12 cellular contexts compared by ENCODE assay signal in genomic region chr6:5082487-5083306, GRCh38. TPM values are rescaled to one million over a fixed set of nuclear protein-coding genes. Genes with fewer than 3 reads are reported as not detected.
A peak's percentile ranks its signal among the peaks of the same experiment; 100 is the strongest.
DNase-seq lines count a peak whose midpoint lies in the region; ATAC-seq, FAIRE-seq and TF ChIP-seq lines count a peak whose summit lies in the region.
"Had no signal": no experiment of that assay in that cellular context is flagged by ENCODE, and none has a peak within 500 bp of the region (broad histone marks: within the 10 kb centered on the region; RNA-seq: fewer than 3 reads in every experiment).

No MANE protein-coding gene starts in this region.

- H3K4me1 ChIP-seq in HepG2 (ENCODE audit: insufficient read depth, low read length): peaks cover 69% of the 10 kb centered on the region

- intact Hi-C loops in HepG2 (cut with micrococcal nuclease; ENCODE audit: unreplicated experiment): loop anchor here (5.0 kb wide), 1 partner anchor 35 kb away; no protein-coding TSS in a partner anchor

- H3K79me2 ChIP-seq in HepG2 (ENCODE audit: insufficient read depth, low read length): peaks cover 5% of the 10 kb centered on the region

- POLR2A ChIA-PET in HepG2 (lab: Yijun Ruan, JAX): interaction anchor here (0.6 to 3.0 kb wide), 9 partner anchors 14 to 123 kb away, joined by 3 to 21 read pairs (median 4); partner anchors contain the start of gene RPP40

- 15% methylated on average over 12 of the region's 12 CpGs for WGBS in HepG2 (ENCODE audit: low lambda C conversion rate)

- no peak for TF ChIP-seq RAD21 in HepG2 (CRISPR knock-in tag; IDR thresholded peaks at IDR 0.05)

- TF ChIP-seq EP300 in HepG2 (IDR thresholded peaks at IDR 0.05; ENCODE audit: low read depth in 2 of 2, low read length in 2 of 2) (peak; percentile 17 to 76; a peak in 2 of 4 replicates), HepG2 (CRISPR knock-in tag; IDR thresholded peaks at IDR 0.05; ENCODE audit: borderline replicate concordance) (no peak)

- H3K36me3 ChIP-seq in HepG2 (replicated peaks in 1 of 2; ENCODE audit: control insufficient read depth in 1 of 2, insufficient read depth in 2 of 2, low read length in 2 of 2): no peaks in the 10 kb centered on the region

- H3K9ac ChIP-seq in HepG2 (ENCODE audit: insufficient read depth, low read depth, low read length): peak overlapping the region; percentile 76

- TF ChIP-seq CTCF in AG10803 (conservative IDR thresholded peaks at IDR 0.05; ENCODE audit: low read length): no peak
- TF ChIP-seq CTCF in astrocyte of the spinal cord (IDR thresholded peaks at IDR 0.05; ENCODE audit: low read depth, low read length): no peak
- TF ChIP-seq CTCF in HepG2 (CRISPR knock-in tag; IDR thresholded peaks at IDR 0.05): no peak

- peak; percentile 88 for ATAC-seq in HepG2
- ATAC-seq: left colon had no signal

- BruUV-seq in HepG2 (replicated peaks; lab: Mats Ljungman, UMichigan): TSS peak; percentile 43

- H3K27ac ChIP-seq in HepG2 (ENCODE audit: extremely low read length, insufficient read depth, low read length): peak overlapping the region; percentile 81

- H3K27me3 ChIP-seq in HepG2 (ENCODE audit: control insufficient read depth in 1 of 2, insufficient read depth in 2 of 2, low read length in 2 of 2): no peaks in the 10 kb centered on the region

- TF ChIP-seq POLR2A in HepG2 (IDR thresholded peaks at IDR 0.05; ENCODE audit: insufficient read depth in 1 of 2, low read depth in 2 of 2, low read length in 2 of 2): peak in 1 of 2 experiments; percentile 90; a peak in 3 of 4 replicates

- H3K4me3 ChIP-seq in AG10803 (ENCODE audit: low read length) (no peak overlapping the region), astrocyte of the spinal cord (ENCODE audit: low read depth, low read length) (no peak overlapping the region), HepG2 (replicated peaks in 1 of 3; ENCODE audit: insufficient read depth in 1 of 3, low read depth in 2 of 3, low read length in 3 of 3) (peak overlapping the region; percentile 25 to 71 (median 49))

- peak overlapping the region; percentile 96 for H3K4me2 ChIP-seq in HepG2 (ENCODE audit: low read depth, low read length)

- no peaks in the 10 kb centered on the region for H4K20me1 ChIP-seq in HepG2 (ENCODE audit: insufficient read depth, low read length)

- CTCF ChIA-PET in HepG2 (lab: Yijun Ruan, JAX; ENCODE audit: low intra/inter-chr PET ratio, low total read pairs): no interaction called here

- in situ Hi-C loops in astrocyte of the spinal cord (cut with HindIII; ENCODE audit: low sequenced_read_pairs) (no loop called here), HepG2 (cut with HindIII; ENCODE audit: extremely low pct_ligation_motif_present, low pct_unique_long_range_greater_than_20kb) (no loop called here), G401 (cut with HindIII; ENCODE audit: low sequenced_read_pairs) (no loop called here)

- no peak overlapping the region for H2AFZ ChIP-seq in HepG2 (ENCODE audit: low read length)

- FAIRE-seq in HepG2 (lab: Jason Lieb, UNC): peak; percentile 82

- no peaks in the 10 kb centered on the region for H3K9me3 ChIP-seq in HepG2 (ENCODE audit: low read length)

- DNase-seq in AG10803 (ENCODE audit: low read depth) (peak; percentile 85), HS-5 (ENCODE audit: low read depth) (peak; percentile 85), astrocyte of the spinal cord (ENCODE audit: low read depth, low spot score) (peak; percentile 54), HepG2 (ENCODE audit: low spot score) (peak; percentile 87), G401 (ENCODE audit: low spot score) (no peak), OCI-M1 (lab: John Stamatoyannopoulos, UW) (no peak), NCI-H1092 treated with DMSO at 0.1 percent for 48 hours (lab: John Stamatoyannopoulos, UW) (no peak)
- DNase-seq in activated CD4-positive, alpha-beta T cell treated with anti-CD3 and anti-CD28 coated beads for 1 hour: no peak
- DNase-seq: cerebellar nuclear complex, left colon, NCI-H1694, Right ventricle myocardium superior had no signal

TF ChIP-seq in HepG2, 621 proteins besides CTCF, POLR2A, EP300 and RAD21 (continues in another document):
- peak; percentile 81 for TF ChIP-seq RXRB (CRISPR knock-in tag; IDR thresholded peaks at IDR 0.05; ENCODE audit: borderline replicate concordance)
- TF ChIP-seq, protein P1, sequence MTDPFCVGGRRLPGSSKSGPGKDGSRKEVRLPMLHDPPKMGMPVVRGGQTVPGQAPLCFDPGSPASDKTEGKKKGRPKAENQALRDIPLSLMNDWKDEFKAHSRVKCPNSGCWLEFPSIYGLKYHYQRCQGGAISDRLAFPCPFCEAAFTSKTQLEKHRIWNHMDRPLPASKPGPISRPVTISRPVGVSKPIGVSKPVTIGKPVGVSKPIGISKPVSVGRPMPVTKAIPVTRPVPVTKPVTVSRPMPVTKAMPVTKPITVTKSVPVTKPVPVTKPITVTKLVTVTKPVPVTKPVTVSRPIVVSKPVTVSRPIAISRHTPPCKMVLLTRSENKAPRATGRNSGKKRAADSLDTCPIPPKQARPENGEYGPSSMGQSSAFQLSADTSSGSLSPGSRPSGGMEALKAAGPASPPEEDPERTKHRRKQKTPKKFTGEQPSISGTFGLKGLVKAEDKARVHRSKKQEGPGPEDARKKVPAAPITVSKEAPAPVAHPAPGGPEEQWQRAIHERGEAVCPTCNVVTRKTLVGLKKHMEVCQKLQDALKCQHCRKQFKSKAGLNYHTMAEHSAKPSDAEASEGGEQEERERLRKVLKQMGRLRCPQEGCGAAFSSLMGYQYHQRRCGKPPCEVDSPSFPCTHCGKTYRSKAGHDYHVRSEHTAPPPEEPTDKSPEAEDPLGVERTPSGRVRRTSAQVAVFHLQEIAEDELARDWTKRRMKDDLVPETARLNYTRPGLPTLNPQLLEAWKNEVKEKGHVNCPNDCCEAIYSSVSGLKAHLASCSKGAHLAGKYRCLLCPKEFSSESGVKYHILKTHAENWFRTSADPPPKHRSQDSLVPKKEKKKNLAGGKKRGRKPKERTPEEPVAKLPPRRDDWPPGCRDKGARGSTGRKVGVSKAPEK (CRISPR knock-in tag; IDR thresholded peaks at IDR 0.05; ENCODE audit: borderline replicate concordance): no peak
- TF ChIP-seq, protein P2, sequence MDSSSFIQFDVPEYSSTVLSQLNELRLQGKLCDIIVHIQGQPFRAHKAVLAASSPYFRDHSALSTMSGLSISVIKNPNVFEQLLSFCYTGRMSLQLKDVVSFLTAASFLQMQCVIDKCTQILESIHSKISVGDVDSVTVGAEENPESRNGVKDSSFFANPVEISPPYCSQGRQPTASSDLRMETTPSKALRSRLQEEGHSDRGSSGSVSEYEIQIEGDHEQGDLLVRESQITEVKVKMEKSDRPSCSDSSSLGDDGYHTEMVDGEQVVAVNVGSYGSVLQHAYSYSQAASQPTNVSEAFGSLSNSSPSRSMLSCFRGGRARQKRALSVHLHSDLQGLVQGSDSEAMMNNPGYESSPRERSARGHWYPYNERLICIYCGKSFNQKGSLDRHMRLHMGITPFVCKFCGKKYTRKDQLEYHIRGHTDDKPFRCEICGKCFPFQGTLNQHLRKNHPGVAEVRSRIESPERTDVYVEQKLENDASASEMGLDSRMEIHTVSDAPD (CRISPR knock-in tag; IDR thresholded peaks at IDR 0.05): no peak
- TF ChIP-seq ZNF251 (CRISPR knock-in tag; IDR thresholded peaks at IDR 0.05): no peak
- no peak for TF ChIP-seq MTA3 (CRISPR knock-in tag; IDR thresholded peaks at IDR 0.05)
- no peak for TF ChIP-seq TBX3 (IDR thresholded peaks at IDR 0.05; ENCODE audit: borderline replicate concordance)
- TF ChIP-seq, protein P3, sequence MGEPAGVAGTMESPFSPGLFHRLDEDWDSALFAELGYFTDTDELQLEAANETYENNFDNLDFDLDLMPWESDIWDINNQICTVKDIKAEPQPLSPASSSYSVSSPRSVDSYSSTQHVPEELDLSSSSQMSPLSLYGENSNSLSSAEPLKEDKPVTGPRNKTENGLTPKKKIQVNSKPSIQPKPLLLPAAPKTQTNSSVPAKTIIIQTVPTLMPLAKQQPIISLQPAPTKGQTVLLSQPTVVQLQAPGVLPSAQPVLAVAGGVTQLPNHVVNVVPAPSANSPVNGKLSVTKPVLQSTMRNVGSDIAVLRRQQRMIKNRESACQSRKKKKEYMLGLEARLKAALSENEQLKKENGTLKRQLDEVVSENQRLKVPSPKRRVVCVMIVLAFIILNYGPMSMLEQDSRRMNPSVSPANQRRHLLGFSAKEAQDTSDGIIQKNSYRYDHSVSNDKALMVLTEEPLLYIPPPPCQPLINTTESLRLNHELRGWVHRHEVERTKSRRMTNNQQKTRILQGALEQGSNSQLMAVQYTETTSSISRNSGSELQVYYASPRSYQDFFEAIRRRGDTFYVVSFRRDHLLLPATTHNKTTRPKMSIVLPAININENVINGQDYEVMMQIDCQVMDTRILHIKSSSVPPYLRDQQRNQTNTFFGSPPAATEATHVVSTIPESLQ (CRISPR knock-in tag; conservative IDR thresholded peaks at IDR 0.05): no peak
- TF ChIP-seq ZIK1 (CRISPR knock-in tag; IDR thresholded peaks at IDR 0.05; ENCODE audit: borderline replicate concordance, low read depth): peak; percentile 83; the same call in 1 of the 2 replicates

RNA-seq across cellular contexts. Expression of gene PPP1R3G, which starts 2.4 kb away (rescaled TPM):
- total RNA-seq in HepG2 (2016; rRNA removed; fragmentation: Illumina TruSeq; extraction: Trizol): 0.56 and 1.2 TPM in 2 replicates
- total RNA-seq in HepG2 (2016; cell fraction: cytosol; rRNA removed; fragmentation: Illumina TruSeq; extraction: Trizol; ENCODE audit: low read depth): 0.18 and 0.20 TPM in 2 replicates
- total RNA-seq in HepG2 (2016; cell fraction: insoluble cytoplasmic fraction; rRNA removed; fragmentation: Illumina TruSeq; extraction: Trizol): 0.61 and 1.0 TPM in 2 replicates
- total RNA-seq in HepG2 (2016; cell fraction: membrane; rRNA removed; fragmentation: Illumina TruSeq; extraction: Trizol): 0.52 and 0.74 TPM in 2 replicates
- total RNA-seq in HepG2 (2016; cell fraction: nucleus; rRNA removed; fragmentation: Illumina TruSeq; extraction: Trizol): 0.88 and 1.0 TPM in 2 replicates
- polyA plus RNA-seq in HepG2 (2011; rRNA removed): 1.3 and 1.8 TPM in 2 replicates
- polyA plus RNA-seq in HepG2 (2011; cell fraction: cytosol; rRNA removed): 1.5 and 1.9 TPM in 2 replicates
- 3.4 and 3.6 TPM in 2 replicates for polyA plus RNA-seq in HepG2 (2011; cell fraction: nucleus; rRNA removed)
- polyA plus RNA-seq in HepG2 (2012): 2.0 and 2.2 TPM in 2 replicates
- 0.11 TPM in 2 replicates for polyA plus RNA-seq in HepG2 (2016; cell fraction: cytosol; fragmentation: Illumina TruSeq; extraction: Trizol; ENCODE audit: low read depth)
- 0.44 and 0.60 TPM in 2 replicates for polyA plus RNA-seq in HepG2 (2016; cell fraction: insoluble cytoplasmic fraction; fragmentation: Illumina TruSeq; extraction: Trizol; ENCODE audit: low read depth)
- 0.29 and 0.52 TPM in 2 replicates for polyA plus RNA-seq in HepG2 (2016; cell fraction: membrane; fragmentation: Illumina TruSeq; extraction: Trizol; ENCODE audit: low read depth)
- 0.61 and 0.77 TPM in 2 replicates for polyA plus RNA-seq in HepG2 (2016; cell fraction: nucleus; fragmentation: Illumina TruSeq; extraction: Trizol; ENCODE audit: insufficient read depth, low read depth)
- 0.14 and 3.0 TPM in 2 replicates for polyA minus RNA-seq in HepG2 (2011; rRNA and poly(A)+ RNA removed; ENCODE audit: low replicate concordance)
- 2.1 and 2.3 TPM in 2 replicates for polyA minus RNA-seq in HepG2 (2011; cell fraction: cytosol; rRNA and poly(A)+ RNA removed)
- 4.5 and 4.8 TPM in 2 replicates for polyA minus RNA-seq in HepG2 (2011; cell fraction: nucleus; rRNA and poly(A)+ RNA removed)
- 0.25 and 0.58 TPM in 2 replicates for total RNA-seq in G401 (2014; rRNA removed; shearing (Covaris generic))

Comparison
In these comparisons a context has a peak if more than half of its experiments do, and no peak if none do; other contexts are left out.
1. DNase-seq: peak in AG10803 (single experiment), HS-5 (single experiment), astrocyte of the spinal cord (single experiment) and HepG2 (single experiment); none in G401 (single experiment), activated CD4-positive, alpha-beta T cell treated with anti-CD3 and anti-CD28 coated beads for 1 hour (single experiment), OCI-M1 (single experiment) and NCI-H1092 treated with DMSO at 0.1 percent for 48 hours (single experiment).
2. H3K4me3 ChIP-seq: peak in HepG2 (3 of 3); none in AG10803 (single experiment) and astrocyte of the spinal cord (single experiment).